Comparison of ENCODE assay signal across 8 cellular contexts in the genomic region with DNA sequence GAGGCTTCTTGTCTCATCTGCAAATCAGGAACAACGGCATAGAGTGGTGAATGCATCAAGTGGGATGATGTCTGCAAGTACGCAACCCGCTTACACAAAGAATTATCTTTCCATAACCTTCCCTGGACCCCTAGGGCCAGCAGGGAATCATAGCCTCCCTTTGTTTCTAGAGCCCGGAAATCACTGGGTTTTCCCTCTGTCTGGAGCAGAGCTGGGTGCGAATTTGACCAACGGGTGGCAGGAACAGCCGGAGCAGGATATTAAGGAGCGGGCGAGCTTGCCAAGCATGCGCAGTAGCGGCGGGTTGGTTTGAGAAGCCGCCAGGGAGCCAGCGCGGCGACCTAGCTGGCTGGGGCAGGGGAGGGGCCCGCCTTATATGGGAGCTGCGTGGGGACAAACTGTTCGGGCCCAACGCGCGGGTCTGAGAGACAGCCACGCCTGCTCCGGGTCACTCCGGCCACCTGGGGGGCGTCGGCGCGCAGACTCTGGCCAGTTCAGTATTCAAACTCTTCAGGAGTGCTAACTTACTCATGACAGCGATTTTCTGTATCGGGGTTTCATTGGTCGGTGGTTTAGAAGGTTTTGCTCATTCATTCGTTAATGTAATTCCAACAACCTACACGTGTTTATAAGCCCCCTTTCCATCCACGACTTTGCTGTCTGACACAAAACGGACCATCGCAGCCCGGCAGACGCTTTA. TPM values are rescaled to one million over a fixed set of nuclear protein-coding genes. Genes with fewer than 3 reads are reported as not detected.
DNase-seq lines count a peak whose midpoint lies in the region; TF ChIP-seq lines count a peak whose summit lies in the region.

No MANE protein-coding gene starts in this region.

- no peaks in the 10 kb centered on the region for H3K27me3 Mint-ChIP-seq in HFFc6 (ENCODE audit: insufficient read depth)
- peaks cover 2 to 9% (median 5%) of the 10 kb centered on the region in 3 donors for H3K27me3 Mint-ChIP-seq in immature natural killer cell (ENCODE audit: low read depth in 3 of 3)

- BruUV-seq in mammary epithelial cell (replicated peaks; lab: Mats Ljungman, UMichigan), result no TSS peak

- CTCF ChIA-PET in mammary epithelial cell (lab: Charles Lee; ENCODE audit: low non-redundant PET), result no interaction called here

- no peaks in the 10 kb centered on the region for H4K20me1 ChIP-seq in mammary epithelial cell (ENCODE audit: insufficient read depth, low read length)

- H3K4me3 ChIP-seq in GM12864 (ENCODE audit: low read depth, low read length), result peak overlapping the region; percentile 56
- H3K4me3 ChIP-seq in WERI-Rb-1 (ENCODE audit: low read depth, low read length), result peak overlapping the region; percentile 58
- peak overlapping the region; percentile 50 to 55 (median 51) for H3K4me3 ChIP-seq in mammary epithelial cell (replicated peaks in 1 of 3; ENCODE audit: insufficient read depth in 1 of 3, low read depth in 2 of 3, low read length in 3 of 3)
- peak overlapping the region; percentile 60 to 80 (median 72) for H3K4me3 ChIP-seq in skeletal muscle tissue (ENCODE audit: low read length in 3 of 3)

- H3K36me3 Mint-ChIP-seq in HFFc6 (ENCODE audit: low read depth) (no peaks in the 10 kb centered on the region), immature natural killer cell (no peaks in the 10 kb centered on the region)

- H3K4me2 ChIP-seq in mammary epithelial cell (ENCODE audit: insufficient read depth, low read depth, low read length), result peak overlapping the region; percentile 94

- H3K27ac ChIP-seq in WERI-Rb-1, result peak overlapping the region; percentile 54
- peak overlapping the region; percentile 11 for H3K27ac ChIP-seq in mammary epithelial cell (ENCODE audit: insufficient read depth, low read depth, low read length)
- H3K27ac ChIP-seq in skeletal muscle tissue (ENCODE audit: low read depth, low read length), result peak overlapping the region; percentile 64

- H3K9me3 Mint-ChIP-seq in HFFc6 (peaks cover 17% of the 10 kb centered on the region; the same call in 1 of the 2 replicates), immature natural killer cell (no peaks in the 10 kb centered on the region)

- H2AFZ ChIP-seq in mammary epithelial cell (ENCODE audit: low read depth, low read length), result peak overlapping the region; percentile 96

- no peaks in the 10 kb centered on the region for H3K9me3 ChIP-seq in WERI-Rb-1 (ENCODE audit: severe bottlenecking)
- no peaks in the 10 kb centered on the region for H3K9me3 ChIP-seq in mammary epithelial cell (replicated peaks; ENCODE audit: insufficient read depth, low read length)
- no peaks in the 10 kb centered on the region for H3K9me3 ChIP-seq in skeletal muscle tissue (ENCODE audit: control insufficient read depth in 3 of 3, low read length in 3 of 3)

- H3K4me1 ChIP-seq in mammary epithelial cell (ENCODE audit: insufficient read depth, low read length) (peaks cover 28% of the 10 kb centered on the region), skeletal muscle tissue (ENCODE audit: control insufficient read depth in 3 of 3, insufficient read depth in 3 of 3, low read length in 3 of 3) (peaks cover 19 to 38% (median 22%) of the 10 kb centered on the region in 3 donors)

- intact Hi-C loops in mammary epithelial cell (cut with micrococcal nuclease), result loop anchor here (10.0 kb wide), 1 partner anchor 160 kb away; a partner anchor contains a TSS

- no peaks in the 10 kb centered on the region for H3K36me3 ChIP-seq in WERI-Rb-1
- H3K36me3 ChIP-seq in mammary epithelial cell (ENCODE audit: insufficient read depth, low read length), result no peaks in the 10 kb centered on the region
- H3K36me3 ChIP-seq in skeletal muscle tissue (ENCODE audit: control insufficient read depth in 3 of 3, insufficient read depth in 3 of 3, low read length in 3 of 3), result no peaks in the 10 kb centered on the region

- peaks cover 5% of the 10 kb centered on the region; the same call in 1 of the 2 replicates for H3K4me1 Mint-ChIP-seq in HFFc6 (ENCODE audit: low read depth)
- peaks cover 42 to 47% of the 10 kb centered on the region in 2 donors for H3K4me1 Mint-ChIP-seq in immature natural killer cell

- no peaks in the 10 kb centered on the region for H3K27me3 ChIP-seq in WERI-Rb-1 (ENCODE audit: insufficient read depth, low read depth, severe bottlenecking)
- H3K27me3 ChIP-seq in mammary epithelial cell (ENCODE audit: insufficient read depth, low read length), result no peaks in the 10 kb centered on the region
- no peaks in the 10 kb centered on the region for H3K27me3 ChIP-seq in skeletal muscle tissue (ENCODE audit: control insufficient read depth in 3 of 3, insufficient read depth in 3 of 3, low read length in 3 of 3)

- no peak for TF ChIP-seq CTCF in GM12864 (IDR thresholded peaks at IDR 0.05; ENCODE audit: low read depth, low read length, missing control alignments)
- no peak for TF ChIP-seq CTCF in HFFc6 (IDR thresholded peaks at IDR 0.05)
- no peak for TF ChIP-seq CTCF in WERI-Rb-1 (IDR thresholded peaks at IDR 0.05; ENCODE audit: low read depth, low read length)
- TF ChIP-seq CTCF in mammary epithelial cell (conservative IDR thresholded peaks at IDR 0.05 in 1 of 2, IDR thresholded peaks at IDR 0.05 in 1 of 2; ENCODE audit: extremely low read depth in 1 of 2, insufficient read depth in 1 of 2, low read depth in 1 of 2, low read length in 2 of 2), result no peak

- DNase-seq in GM12864 (ENCODE audit: low read depth), result peak; percentile 70
- DNase-seq in HFFc6, result no peak
- DNase-seq in NCI-H1694 treated with DMSO at 0.1 percent for 48 hours (lab: John Stamatoyannopoulos, UW), result peak; percentile 53
- peak; percentile 86 for DNase-seq in WERI-Rb-1
- DNase-seq in mammary epithelial cell, result peak; percentile 72
- peak; percentile 67 to 72 (median 68) for DNase-seq in immature natural killer cell
- no peak for DNase-seq in NCI-H2196 (lab: John Stamatoyannopoulos, UW; ENCODE audit: unreplicated experiment)

- WGBS in mammary epithelial cell (ENCODE audit: low coverage, missing lambda C conversion rate), result 14% methylated on average over 22 of the region's 39 CpGs

- in situ Hi-C loops in mammary epithelial cell (cut with MboI; ENCODE audit: low sequenced_read_pairs in 2 of 2), result no loop called here

- dilution Hi-C loops in mammary epithelial cell (cut with HindIII; ENCODE audit: low sequenced_read_pairs), result no loop called here

- H3K4me3 Mint-ChIP-seq in HFFc6 (peak overlapping the region; percentile 71), immature natural killer cell (peak overlapping the region; percentile 85 to 91 (median 91))

- peak overlapping the region; percentile 14 for H3K9ac ChIP-seq in mammary epithelial cell (ENCODE audit: insufficient read depth, low read length)
- H3K9ac ChIP-seq in skeletal muscle tissue (ENCODE audit: low read depth in 1 of 3, low read length in 3 of 3), result peak overlapping the region; percentile 79 to 82 (median 80)

- H3K27ac Mint-ChIP-seq in HFFc6 (no peak overlapping the region; the same call in 1 of the 2 replicates), immature natural killer cell (peak overlapping the region; percentile 36 to 77 (median 66))

- H3K79me2 ChIP-seq in mammary epithelial cell (ENCODE audit: insufficient read depth, low read length), result peaks cover 24% of the 10 kb centered on the region

RNA-seq across cellular contexts. Expression of a gene that starts 1.6 kb away (rescaled TPM):
- total RNA-seq in HFFc6 (2021; fragmentation: NEBNext Ultra II Directional; extraction: Animal tissue kit (Norgen Biotek cat#: 25700)), result 1 to 10 TPM in 4 of 6 experiments, under 1 TPM in 2; 0.31 to 3.4 (median 3.2) TPM
- 10 to 100 TPM; 12.2 to 15.0 TPM for total RNA-seq in mammary epithelial cell
- 4.6 TPM for polyA plus RNA-seq in mammary epithelial cell
- 9.1 TPM for polyA minus RNA-seq in mammary epithelial cell
- polyA plus RNA-seq in immature natural killer cell, result 1 to 10 TPM in 2 of 3 donors, under 1 TPM in 1; 0.59 to 5.4 (median 1.1) TPM
- 42.8 TPM for total RNA-seq in skeletal muscle tissue

Comparison
In these comparisons a context has a peak if more than half of its experiments do, and no peak if none do; other contexts are left out.
1. DNase-seq: peak in GM12864 (single experiment), NCI-H1694 treated with DMSO at 0.1 percent for 48 hours (single experiment), WERI-Rb-1 (single experiment), mammary epithelial cell (single experiment) and immature natural killer cell (3 of 3); none in HFFc6 (single experiment) and NCI-H2196 (single experiment).
2. H3K27ac ChIP-seq: peak in every context shown above with its lines; median percentile 64 in skeletal muscle tissue; 54 in WERI-Rb-1; 11 in mammary epithelial cell.
3. Peak in every context shown above with its lines, with median percentiles within 50 percentile points of each other: H3K4me3 ChIP-seq.